Comparison of ENCODE assay signal across 19 cellular contexts in the genomic region with DNA sequence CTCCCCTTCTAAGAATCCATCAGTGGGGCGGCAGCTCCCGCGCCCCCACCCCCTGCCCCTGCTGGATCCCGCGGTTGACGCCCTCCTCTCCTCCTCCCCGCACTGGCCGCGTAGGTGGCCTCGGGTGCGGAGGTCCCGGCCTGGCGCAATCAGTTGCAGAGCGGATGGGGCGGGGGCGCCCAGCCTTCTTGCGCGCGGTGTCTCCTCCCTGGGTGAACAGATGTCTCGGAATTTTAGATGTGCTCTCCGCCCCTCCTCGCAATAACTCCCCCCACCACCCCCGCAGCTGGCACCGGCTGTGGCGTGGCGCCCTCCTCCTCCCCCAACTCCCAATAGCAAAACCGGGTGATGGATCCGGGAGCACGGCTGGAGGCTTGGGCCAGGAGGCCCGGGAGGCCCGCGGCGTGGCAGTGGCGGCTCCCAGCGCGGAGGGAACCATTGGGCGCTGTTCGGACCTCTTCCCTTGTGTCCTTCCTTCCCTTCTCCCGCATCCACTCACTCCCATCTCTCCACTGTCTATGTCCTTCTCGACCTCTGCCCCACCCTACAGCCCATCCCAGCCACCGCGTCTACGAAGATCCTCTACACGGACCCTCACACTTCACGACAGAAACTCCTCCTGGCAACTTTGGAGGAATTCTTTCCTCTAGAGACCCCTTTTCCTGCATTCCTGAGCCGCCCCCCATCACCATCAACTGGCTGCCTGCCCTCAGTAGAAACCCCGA. TPM values are rescaled to one million over a fixed set of nuclear protein-coding genes. Genes with fewer than 3 reads are reported as not detected.
"Had no signal": no experiment of that assay in that cellular context is flagged by ENCODE, and none has a peak within 500 bp of the region (broad histone marks: within the 10 kb centered on the region; RNA-seq: fewer than 3 reads in every experiment).

No MANE protein-coding gene starts in this region.

- H3K4me3 Mint-ChIP-seq: activated CD4-positive, alpha-beta T cell treated with anti-CD3 and anti-CD28 coated beads, Interleukin-2, amount 10 ng/mL, durations not matched to agents 7 days and 5 days; activated T-helper 17 cell treated with anti-CD3 and anti-CD28 coated beads, Interleukin-2, amount 50 U/mL, for 72 hours; central memory CD8-positive, alpha-beta T cell had no signal

- DNase-seq: activated CD4-positive, alpha-beta T cell treated with anti-CD3 and anti-CD28 coated beads, Interleukin-2, amount 10 ng/mL, durations not matched to agents 7 days and 5 days; activated naive CD4-positive, alpha-beta T cell treated with anti-CD3 and anti-CD28 coated beads, Interleukin-2, amount 50 U/mL, for 16 hours; activated T-cell treated with anti-CD3 and anti-CD28 coated beads for 4 hours; adrenal gland; dermis blood vessel endothelial cell; naive thymus-derived CD8-positive, alpha-beta T cell; right cardiac atrium; T1000 had no signal

- H3K36me3 ChIP-seq: adrenal gland had no signal

- H3K27ac Mint-ChIP-seq: activated CD4-positive, alpha-beta T cell treated with anti-CD3 and anti-CD28 coated beads, Interleukin-2, amount 10 ng/mL, durations not matched to agents 7 days and 5 days; activated T-helper 17 cell treated with anti-CD3 and anti-CD28 coated beads, Interleukin-2, amount 50 U/mL, for 72 hours had no signal

- H3K9me3 ChIP-seq: adrenal gland had no signal

- H3K4me3 ChIP-seq: adrenal gland, smooth muscle cell had no signal

- FAIRE-seq: islet of Langerhans had no signal

- H3K9me3 Mint-ChIP-seq: activated CD4-positive, alpha-beta T cell treated with anti-CD3 and anti-CD28 coated beads, Interleukin-2, amount 10 ng/mL, durations not matched to agents 7 days and 5 days; central memory CD8-positive, alpha-beta T cell had no signal

- H3K4me2 ChIP-seq: smooth muscle cell had no signal

- H3K27ac ChIP-seq: adrenal gland had no signal

- ATAC-seq: activated T-helper 17 cell treated with anti-CD3 and anti-CD28 coated beads, Interleukin-2, amount 50 U/mL, for 72 hours; esophagus mucosa; right cardiac atrium had no signal

RNA-seq across cellular contexts. Expression of gene NEUROD2, which starts 11.0 kb away (rescaled TPM):
- total RNA-seq: activated CD4-positive, alpha-beta T cell treated with anti-CD3 and anti-CD28 coated beads, Interleukin-2, amount 10 ng/mL, durations not matched to agents 7 days and 5 days; activated CD8-positive, alpha-beta memory T cell treated with anti-CD3 and anti-CD28 coated beads for 36 hours; activated T-helper 17 cell treated with anti-CD3 and anti-CD28 coated beads, Interleukin-2, amount 50 U/mL, for 72 hours; adrenal gland; dermis blood vessel endothelial cell; esophagus mucosa; glomerular endothelial cell; lung microvascular endothelial cell; naive thymus-derived CD8-positive, alpha-beta T cell; posterior vena cava; right cardiac atrium; smooth muscle cell; urinary bladder had no signal
- polyA plus RNA-seq: naive thymus-derived CD8-positive, alpha-beta T cell; right cardiac atrium; urinary bladder had no signal

RNA-seq across cellular contexts. Expression of gene PPP1R1B, which starts 30.0 kb away (rescaled TPM):
- total RNA-seq: activated CD4-positive, alpha-beta T cell treated with anti-CD3 and anti-CD28 coated beads, Interleukin-2, amount 10 ng/mL, durations not matched to agents 7 days and 5 days; activated CD8-positive, alpha-beta memory T cell treated with anti-CD3 and anti-CD28 coated beads for 36 hours; activated T-helper 17 cell treated with anti-CD3 and anti-CD28 coated beads, Interleukin-2, amount 50 U/mL, for 72 hours; dermis blood vessel endothelial cell; glomerular endothelial cell; lung microvascular endothelial cell; mononuclear cell; naive thymus-derived CD8-positive, alpha-beta T cell; smooth muscle cell had no signal
- polyA plus RNA-seq: naive thymus-derived CD8-positive, alpha-beta T cell; smooth muscle cell had no signal
